ENCODE assay signal across 19 cellular contexts in genomic region chr10:101237080-101237817, GRCh38. TPM values are rescaled to one million over a fixed set of nuclear protein-coding genes. Genes with fewer than 3 reads are reported as not detected.
DNase-seq lines count a peak whose midpoint lies in the region; ATAC-seq lines count a peak whose summit lies in the region.
"Had no signal": no experiment of that assay in that cellular context is flagged by ENCODE, and none has a peak within 500 bp of the region (broad histone marks: within the 10 kb centered on the region; RNA-seq: fewer than 3 reads in every experiment).

No MANE protein-coding gene starts in this region.

- no peak overlapping the region for H3K27ac ChIP-seq in CD4-positive, alpha-beta memory T cell (ENCODE audit: low read depth, low read length)
- no peak overlapping the region for H3K27ac ChIP-seq in effector memory CD4-positive, alpha-beta T cell (ENCODE audit: insufficient read depth, low read length, poor library complexity, severe bottlenecking)
- no peak overlapping the region for H3K27ac ChIP-seq in naive thymus-derived CD4-positive, alpha-beta T cell (ENCODE audit: low read depth, low read length)
- H3K27ac ChIP-seq: body of pancreas, RWPE1 had no signal

- peaks cover 57 to 68% of the 10 kb centered on the region in 2 donors for H3K27me3 Mint-ChIP-seq in CD4-positive, alpha-beta memory T cell
- peaks cover 77 to 86% (median 80%) of the 10 kb centered on the region in 5 donors for H3K27me3 Mint-ChIP-seq in naive thymus-derived CD4-positive, alpha-beta T cell

- ATAC-seq in naive thymus-derived CD4-positive, alpha-beta T cell = no peak
- ATAC-seq: body of pancreas had no signal

- no peak overlapping the region for H3K4me3 ChIP-seq in CD4-positive, alpha-beta memory T cell (ENCODE audit: low read length in 2 of 2)
- peak overlapping the region; percentile 24 for H3K4me3 ChIP-seq in NT2/D1 (ENCODE audit: insufficient read length, low read depth)
- H3K4me3 ChIP-seq in effector memory CD4-positive, alpha-beta T cell (ENCODE audit: insufficient read depth, low read depth, low read length, poor library complexity, severe bottlenecking) = peak overlapping the region; percentile 2
- H3K4me3 ChIP-seq in naive thymus-derived CD4-positive, alpha-beta T cell (ENCODE audit: low read length) = no peak overlapping the region
- H3K4me3 ChIP-seq in HAP-1 = no peak overlapping the region
- H3K4me3 ChIP-seq: body of pancreas had no signal

- H3K4me3 Mint-ChIP-seq in CD4-positive, alpha-beta memory T cell = peak overlapping the region; percentile 27 to 83 (median 70)
- peak overlapping the region in 9 of 10 donors; percentile 59 to 85 (median 70) for H3K4me3 Mint-ChIP-seq in naive thymus-derived CD4-positive, alpha-beta T cell

- peak overlapping the region in 1 of 7 donors; percentile 59 for H3K27ac Mint-ChIP-seq in CD4-positive, alpha-beta memory T cell
- peak overlapping the region in 1 of 9 donors; percentile 54 for H3K27ac Mint-ChIP-seq in naive thymus-derived CD4-positive, alpha-beta T cell

- CTCF ChIA-PET in CD4-positive, alpha-beta memory T cell (lab: Charles Lee; ENCODE audit: partially characterized antibody) = interaction anchor here (1.4 to 3.9 kb wide), 4 partner anchors 10 to 55 kb away, joined by 3 to 45 read pairs (median 10); no protein-coding TSS in a partner anchor
- CTCF ChIA-PET in naive thymus-derived CD4-positive, alpha-beta T cell (lab: Charles Lee) = interaction anchor here (0.6 kb wide), 1 partner anchor 1792 kb away, joined by 6 read pairs; no protein-coding TSS in a partner anchor

- intact Hi-C loops in CD4-positive, alpha-beta memory T cell (cut with micrococcal nuclease) = loop anchor here (1.0 to 2.0 kb wide), 2 partner anchors 14 to 21 kb away; no protein-coding TSS in a partner anchor
- intact Hi-C loops in naive thymus-derived CD4-positive, alpha-beta T cell (cut with micrococcal nuclease) = no loop called here

- H3K9me3 Mint-ChIP-seq in CD4-positive, alpha-beta memory T cell = peaks cover 0 to 2% (median 0%) of the 10 kb centered on the region in 8 donors
- peaks cover 0 to 4% (median 0%) of the 10 kb centered on the region in 11 donors for H3K9me3 Mint-ChIP-seq in naive thymus-derived CD4-positive, alpha-beta T cell

- peaks cover 24% of the 10 kb centered on the region for H3K4me1 ChIP-seq in CD4-positive, alpha-beta memory T cell (ENCODE audit: insufficient read depth, low read length)
- H3K4me1 ChIP-seq in NT2/D1 (ENCODE audit: insufficient read depth, insufficient read length) (peaks cover 7% of the 10 kb centered on the region), HAP-1 (no peaks in the 10 kb centered on the region)
- H3K4me1 ChIP-seq in effector memory CD4-positive, alpha-beta T cell (ENCODE audit: control insufficient read depth, insufficient read depth, low read length, poor library complexity, severe bottlenecking) = peaks cover 27% of the 10 kb centered on the region
- peaks cover 6 to 16% of the 10 kb centered on the region in 2 donors for H3K4me1 ChIP-seq in naive thymus-derived CD4-positive, alpha-beta T cell (ENCODE audit: control insufficient read depth in 2 of 2, insufficient read depth in 2 of 2, low read length in 2 of 2)

- in situ Hi-C loops in HAP-1 (cut with MboI; ENCODE audit: low sequenced_read_pairs) = no loop called here

- peak in 1 of 5 donors; percentile 23 for DNase-seq in CD4-positive, alpha-beta memory T cell
- DNase-seq in NT2/D1 (ENCODE audit: low read depth, low spot score) = no peak
- DNase-seq in effector memory CD4-positive, alpha-beta T cell = no peak
- peak in 1 of 9 donors; percentile 18 for DNase-seq in naive thymus-derived CD4-positive, alpha-beta T cell
- DNase-seq in GM03348 (ENCODE audit: low spot score) = no peak
- no peak for DNase-seq in NCI-H2171 (lab: John Stamatoyannopoulos, UW)
- DNase-seq in hepatic stellate cell (ENCODE audit: low spot score) = no peak
- no peak for DNase-seq in HAP-1 (ENCODE audit: low spot score in 2 of 2)
- DNase-seq: body of pancreas; EL; head of caudate nucleus; NCI-H1092 treated with DMSO at 0.1 percent for 48 hours; NCI-H446 treated with DMSO at 0.1 percent for 48 hours; stimulated activated CD4-positive, alpha-beta T cell treated with anti-CD3 and anti-CD28 coated beads, Interleukin-2, amount 100 ng/mL, for 24 hours; T1000 had no signal

- no peaks in the 10 kb centered on the region for H3K9me3 ChIP-seq in CD4-positive, alpha-beta memory T cell (ENCODE audit: control insufficient read depth in 1 of 2, low read length in 2 of 2)
- H3K9me3 ChIP-seq in NT2/D1 (ENCODE audit: insufficient read depth, low read length) (no peaks in the 10 kb centered on the region), HAP-1 (no peaks in the 10 kb centered on the region)
- no peaks in the 10 kb centered on the region for H3K9me3 ChIP-seq in effector memory CD4-positive, alpha-beta T cell (ENCODE audit: control insufficient read depth, low read length)
- H3K9me3 ChIP-seq in naive thymus-derived CD4-positive, alpha-beta T cell (ENCODE audit: control insufficient read depth in 2 of 3, low read length in 3 of 3) = no peaks in the 10 kb centered on the region
- H3K9me3 ChIP-seq: body of pancreas had no signal

- peaks cover 7 to 24% (median 16%) of the 10 kb centered on the region in 4 donors for H3K4me1 Mint-ChIP-seq in CD4-positive, alpha-beta memory T cell
- peaks cover 9 to 24% (median 15%) of the 10 kb centered on the region in 7 donors for H3K4me1 Mint-ChIP-seq in naive thymus-derived CD4-positive, alpha-beta T cell

- H3K9ac ChIP-seq in NT2/D1 (ENCODE audit: insufficient read length, low read depth) = no peak overlapping the region

- no peaks in the 10 kb centered on the region for H3K36me3 Mint-ChIP-seq in CD4-positive, alpha-beta memory T cell
- no peaks in the 10 kb centered on the region for H3K36me3 Mint-ChIP-seq in naive thymus-derived CD4-positive, alpha-beta T cell

- peaks cover 78% of the 10 kb centered on the region for H3K27me3 ChIP-seq in CD4-positive, alpha-beta memory T cell (ENCODE audit: insufficient read depth, low read length)
- H3K27me3 ChIP-seq in NT2/D1 (ENCODE audit: insufficient read depth, insufficient read length) (peaks cover 89% of the 10 kb centered on the region), HAP-1 (ENCODE audit: low read depth) (no peaks in the 10 kb centered on the region)
- H3K27me3 ChIP-seq in effector memory CD4-positive, alpha-beta T cell (replicated peaks; ENCODE audit: control insufficient read depth, insufficient read depth, low read length, poor library complexity, severe bottlenecking) = peaks cover 61% of the 10 kb centered on the region
- peaks cover 19 to 38% of the 10 kb centered on the region in 2 donors for H3K27me3 ChIP-seq in naive thymus-derived CD4-positive, alpha-beta T cell (ENCODE audit: control insufficient read depth in 2 of 2, insufficient read depth in 2 of 2, low read length in 2 of 2)

- H3K36me3 ChIP-seq in CD4-positive, alpha-beta memory T cell (ENCODE audit: insufficient read depth, low read length) = no peaks in the 10 kb centered on the region
- H3K36me3 ChIP-seq in NT2/D1 (ENCODE audit: insufficient read depth, insufficient read length, low read length) (no peaks in the 10 kb centered on the region), HAP-1 (replicated peaks) (no peaks in the 10 kb centered on the region; the same call in 1 of the 2 replicates)
- no peaks in the 10 kb centered on the region for H3K36me3 ChIP-seq in effector memory CD4-positive, alpha-beta T cell (ENCODE audit: control insufficient read depth, insufficient read depth, low read length)
- no peaks in the 10 kb centered on the region for H3K36me3 ChIP-seq in naive thymus-derived CD4-positive, alpha-beta T cell (ENCODE audit: control insufficient read depth in 2 of 3, insufficient read depth in 3 of 3, low read length in 3 of 3)

- POLR2A ChIA-PET in CD4-positive, alpha-beta memory T cell (lab: Charles Lee; ENCODE audit: partially characterized antibody) = interaction anchor here (0.8 to 1.6 kb wide), 2 partner anchors 10 to 14 kb away, joined by 3 to 7 read pairs; no protein-coding TSS in a partner anchor
- POLR2A ChIA-PET in naive thymus-derived CD4-positive, alpha-beta T cell (lab: Charles Lee) = no interaction called here

RNA-seq across cellular contexts. Expression of gene LBX1, which starts 8.0 kb away (rescaled TPM):
- not detected for total RNA-seq in CD4-positive, alpha-beta memory T cell
- polyA plus RNA-seq in CD4-positive, alpha-beta memory T cell = not detected
- total RNA-seq in naive thymus-derived CD4-positive, alpha-beta T cell = not detected
- polyA plus RNA-seq in naive thymus-derived CD4-positive, alpha-beta T cell = not detected
- total RNA-seq: body of pancreas, H4, HepG2, pulmonary artery endothelial cell had no signal
- polyA plus RNA-seq: HepG2 had no signal

Comparison
In these comparisons a context has a peak if more than half of its experiments do, and no peak if none do; other contexts are left out.
1. H3K4me3 ChIP-seq: peak in NT2/D1 (single experiment) and effector memory CD4-positive, alpha-beta T cell (single experiment); none in CD4-positive, alpha-beta memory T cell (0 of 2), naive thymus-derived CD4-positive, alpha-beta T cell (single experiment) and HAP-1 (single experiment).